1 cellular context compared by ENCODE assay signal in the genomic region with DNA sequence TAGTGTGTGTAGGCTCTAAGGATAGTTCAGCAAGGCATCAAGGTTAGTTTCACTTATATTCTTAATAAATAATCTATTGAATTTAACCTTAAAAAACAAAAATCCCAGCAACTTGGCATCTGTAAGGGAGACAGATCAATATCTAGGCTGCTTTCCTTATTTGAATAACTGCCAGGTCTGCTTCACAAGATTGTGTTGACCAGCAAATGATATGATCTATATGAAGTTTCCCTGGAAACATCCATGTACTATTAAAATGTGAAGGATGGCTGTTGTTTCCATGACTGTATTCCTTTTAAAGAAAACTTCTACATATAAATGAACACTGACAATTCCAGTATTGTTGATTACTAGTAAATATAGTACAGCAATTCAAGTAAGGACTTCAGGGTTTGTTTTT.
TF ChIP-seq lines count a peak whose summit lies in the region.

No MANE protein-coding gene starts in this region.

TF ChIP-seq in GM23338, 12 proteins besides CTCF, POLR2A, EP300 and RAD21 (continued from another document):
- TF ChIP-seq, protein P1, sequence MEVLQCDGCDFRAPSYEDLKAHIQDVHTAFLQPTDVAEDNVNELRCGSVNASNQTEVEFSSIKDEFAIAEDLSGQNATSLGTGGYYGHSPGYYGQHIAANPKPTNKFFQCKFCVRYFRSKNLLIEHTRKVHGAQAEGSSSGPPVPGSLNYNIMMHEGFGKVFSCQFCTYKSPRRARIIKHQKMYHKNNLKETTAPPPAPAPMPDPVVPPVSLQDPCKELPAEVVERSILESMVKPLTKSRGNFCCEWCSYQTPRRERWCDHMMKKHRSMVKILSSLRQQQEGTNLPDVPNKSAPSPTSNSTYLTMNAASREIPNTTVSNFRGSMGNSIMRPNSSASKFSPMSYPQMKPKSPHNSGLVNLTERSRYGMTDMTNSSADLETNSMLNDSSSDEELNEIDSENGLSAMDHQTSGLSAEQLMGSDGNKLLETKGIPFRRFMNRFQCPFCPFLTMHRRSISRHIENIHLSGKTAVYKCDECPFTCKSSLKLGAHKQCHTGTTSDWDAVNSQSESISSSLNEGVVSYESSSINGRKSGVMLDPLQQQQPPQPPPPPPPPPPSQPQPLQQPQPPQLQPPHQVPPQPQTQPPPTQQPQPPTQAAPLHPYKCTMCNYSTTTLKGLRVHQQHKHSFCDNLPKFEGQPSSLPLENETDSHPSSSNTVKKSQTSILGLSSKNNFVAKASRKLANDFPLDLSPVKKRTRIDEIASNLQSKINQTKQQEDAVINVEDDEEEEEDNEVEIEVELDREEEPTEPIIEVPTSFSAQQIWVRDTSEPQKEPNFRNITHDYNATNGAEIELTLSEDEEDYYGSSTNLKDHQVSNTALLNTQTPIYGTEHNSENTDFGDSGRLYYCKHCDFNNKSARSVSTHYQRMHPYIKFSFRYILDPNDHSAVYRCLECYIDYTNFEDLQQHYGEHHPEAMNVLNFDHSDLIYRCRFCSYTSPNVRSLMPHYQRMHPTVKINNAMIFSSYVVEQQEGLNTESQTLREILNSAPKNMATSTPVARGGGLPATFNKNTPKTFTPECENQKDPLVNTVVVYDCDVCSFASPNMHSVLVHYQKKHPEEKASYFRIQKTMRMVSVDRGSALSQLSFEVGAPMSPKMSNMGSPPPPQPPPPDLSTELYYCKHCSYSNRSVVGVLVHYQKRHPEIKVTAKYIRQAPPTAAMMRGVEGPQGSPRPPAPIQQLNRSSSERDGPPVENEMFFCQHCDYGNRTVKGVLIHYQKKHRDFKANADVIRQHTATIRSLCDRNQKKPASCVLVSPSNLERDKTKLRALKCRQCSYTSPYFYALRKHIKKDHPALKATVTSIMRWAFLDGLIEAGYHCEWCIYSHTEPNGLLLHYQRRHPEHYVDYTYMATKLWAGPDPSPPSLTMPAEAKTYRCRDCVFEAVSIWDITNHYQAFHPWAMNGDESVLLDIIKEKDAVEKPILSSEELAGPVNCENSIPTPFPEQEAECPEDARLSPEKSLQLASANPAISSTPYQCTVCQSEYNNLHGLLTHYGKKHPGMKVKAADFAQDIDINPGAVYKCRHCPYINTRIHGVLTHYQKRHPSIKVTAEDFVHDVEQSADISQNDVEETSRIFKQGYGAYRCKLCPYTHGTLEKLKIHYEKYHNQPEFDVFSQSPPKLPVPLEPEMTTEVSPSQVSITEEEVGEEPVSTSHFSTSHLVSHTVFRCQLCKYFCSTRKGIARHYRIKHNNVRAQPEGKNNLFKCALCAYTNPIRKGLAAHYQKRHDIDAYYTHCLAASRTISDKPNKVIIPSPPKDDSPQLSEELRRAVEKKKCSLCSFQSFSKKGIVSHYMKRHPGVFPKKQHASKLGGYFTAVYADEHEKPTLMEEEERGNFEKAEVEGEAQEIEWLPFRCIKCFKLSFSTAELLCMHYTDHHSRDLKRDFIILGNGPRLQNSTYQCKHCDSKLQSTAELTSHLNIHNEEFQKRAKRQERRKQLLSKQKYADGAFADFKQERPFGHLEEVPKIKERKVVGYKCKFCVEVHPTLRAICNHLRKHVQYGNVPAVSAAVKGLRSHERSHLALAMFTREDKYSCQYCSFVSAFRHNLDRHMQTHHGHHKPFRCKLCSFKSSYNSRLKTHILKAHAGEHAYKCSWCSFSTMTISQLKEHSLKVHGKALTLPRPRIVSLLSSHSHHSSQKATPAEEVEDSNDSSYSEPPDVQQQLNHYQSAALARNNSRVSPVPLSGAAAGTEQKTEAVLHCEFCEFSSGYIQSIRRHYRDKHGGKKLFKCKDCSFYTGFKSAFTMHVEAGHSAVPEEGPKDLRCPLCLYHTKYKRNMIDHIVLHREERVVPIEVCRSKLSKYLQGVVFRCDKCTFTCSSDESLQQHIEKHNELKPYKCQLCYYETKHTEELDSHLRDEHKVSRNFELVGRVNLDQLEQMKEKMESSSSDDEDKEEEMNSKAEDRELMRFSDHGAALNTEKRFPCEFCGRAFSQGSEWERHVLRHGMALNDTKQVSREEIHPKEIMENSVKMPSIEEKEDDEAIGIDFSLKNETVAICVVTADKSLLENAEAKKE (CRISPR knock-in tag; IDR thresholded peaks at IDR 0.05), result no peak
- TF ChIP-seq NANOG (IDR thresholded peaks at IDR 0.05; ENCODE audit: borderline replicate concordance), result no peak
- no peak for TF ChIP-seq STAT1 (IDR thresholded peaks at IDR 0.05; ENCODE audit: unreplicated experiment)
- TF ChIP-seq ZNF331 (CRISPR knock-in tag; IDR thresholded peaks at IDR 0.05; ENCODE audit: low read depth), result no peak
- TF ChIP-seq, protein P2, sequence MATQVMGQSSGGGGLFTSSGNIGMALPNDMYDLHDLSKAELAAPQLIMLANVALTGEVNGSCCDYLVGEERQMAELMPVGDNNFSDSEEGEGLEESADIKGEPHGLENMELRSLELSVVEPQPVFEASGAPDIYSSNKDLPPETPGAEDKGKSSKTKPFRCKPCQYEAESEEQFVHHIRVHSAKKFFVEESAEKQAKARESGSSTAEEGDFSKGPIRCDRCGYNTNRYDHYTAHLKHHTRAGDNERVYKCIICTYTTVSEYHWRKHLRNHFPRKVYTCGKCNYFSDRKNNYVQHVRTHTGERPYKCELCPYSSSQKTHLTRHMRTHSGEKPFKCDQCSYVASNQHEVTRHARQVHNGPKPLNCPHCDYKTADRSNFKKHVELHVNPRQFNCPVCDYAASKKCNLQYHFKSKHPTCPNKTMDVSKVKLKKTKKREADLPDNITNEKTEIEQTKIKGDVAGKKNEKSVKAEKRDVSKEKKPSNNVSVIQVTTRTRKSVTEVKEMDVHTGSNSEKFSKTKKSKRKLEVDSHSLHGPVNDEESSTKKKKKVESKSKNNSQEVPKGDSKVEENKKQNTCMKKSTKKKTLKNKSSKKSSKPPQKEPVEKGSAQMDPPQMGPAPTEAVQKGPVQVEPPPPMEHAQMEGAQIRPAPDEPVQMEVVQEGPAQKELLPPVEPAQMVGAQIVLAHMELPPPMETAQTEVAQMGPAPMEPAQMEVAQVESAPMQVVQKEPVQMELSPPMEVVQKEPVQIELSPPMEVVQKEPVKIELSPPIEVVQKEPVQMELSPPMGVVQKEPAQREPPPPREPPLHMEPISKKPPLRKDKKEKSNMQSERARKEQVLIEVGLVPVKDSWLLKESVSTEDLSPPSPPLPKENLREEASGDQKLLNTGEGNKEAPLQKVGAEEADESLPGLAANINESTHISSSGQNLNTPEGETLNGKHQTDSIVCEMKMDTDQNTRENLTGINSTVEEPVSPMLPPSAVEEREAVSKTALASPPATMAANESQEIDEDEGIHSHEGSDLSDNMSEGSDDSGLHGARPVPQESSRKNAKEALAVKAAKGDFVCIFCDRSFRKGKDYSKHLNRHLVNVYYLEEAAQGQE (IDR thresholded peaks at IDR 0.05; ENCODE audit: unreplicated experiment), result no peak
- no peak for TF ChIP-seq EZH2 (IDR thresholded peaks at IDR 0.05; ENCODE audit: low read depth, unreplicated experiment)
TF ChIP-seq in GM23338: peak in this region for 0.
